1 cellular context compared by ENCODE assay signal in the genomic region with DNA sequence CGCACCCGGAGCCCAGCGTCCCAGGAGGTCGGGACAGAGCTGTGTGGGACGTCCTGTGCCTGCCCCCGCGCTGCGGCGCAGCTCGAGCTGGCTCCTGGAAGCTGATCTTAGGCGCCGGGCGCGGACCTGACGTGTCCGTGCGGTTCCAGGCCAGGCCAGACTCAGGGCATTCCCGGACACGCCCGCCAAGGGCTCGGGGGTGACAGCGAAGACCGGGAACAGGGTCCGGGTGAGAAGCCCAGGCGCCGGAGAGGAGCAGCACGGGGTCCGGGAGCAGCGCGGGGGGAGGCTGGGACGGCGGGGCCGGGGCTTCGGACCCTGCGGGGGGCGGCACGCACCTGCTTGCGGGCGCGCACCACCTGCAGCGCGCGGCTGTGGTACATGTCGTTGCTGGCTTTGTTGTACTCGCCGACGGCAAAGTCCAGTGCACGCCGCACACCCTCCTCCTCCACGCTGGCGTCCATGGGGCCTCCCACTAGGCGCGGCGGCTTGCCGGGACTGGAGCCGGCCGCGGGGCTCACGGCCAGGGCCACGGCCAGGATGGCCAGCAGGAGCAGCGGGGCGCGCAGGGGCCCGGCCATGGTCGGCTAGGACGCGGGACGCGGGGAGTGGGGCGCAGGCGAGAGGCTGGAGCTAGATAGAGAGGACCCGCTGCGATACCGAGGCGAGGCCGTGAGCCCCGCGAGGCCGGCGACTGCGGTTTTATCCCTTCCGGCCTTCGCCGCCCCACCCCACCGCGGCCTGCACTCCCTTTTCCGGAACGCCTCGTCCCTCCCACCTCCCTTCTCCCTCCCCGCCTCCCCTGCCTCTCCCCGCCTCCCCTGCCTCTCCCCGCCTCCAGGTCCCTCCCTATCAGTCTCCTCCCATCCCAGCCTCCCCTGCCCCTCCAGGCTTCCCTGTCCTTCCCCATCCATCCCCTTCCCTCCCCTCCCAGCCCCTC.
TF ChIP-seq lines count a peak whose summit lies in the region.

A gene with protein sequence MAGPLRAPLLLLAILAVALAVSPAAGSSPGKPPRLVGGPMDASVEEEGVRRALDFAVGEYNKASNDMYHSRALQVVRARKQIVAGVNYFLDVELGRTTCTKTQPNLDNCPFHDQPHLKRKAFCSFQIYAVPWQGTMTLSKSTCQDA (minus strand): TSS at position 674 of the 940 bp plus-strand sequence. CDS start 93 bp downstream, at position 581.

TF ChIP-seq in HepG2, 621 proteins besides CTCF, POLR2A, EP300 and RAD21 (continued from another document and continues in another):
- TF ChIP-seq, protein P1, sequence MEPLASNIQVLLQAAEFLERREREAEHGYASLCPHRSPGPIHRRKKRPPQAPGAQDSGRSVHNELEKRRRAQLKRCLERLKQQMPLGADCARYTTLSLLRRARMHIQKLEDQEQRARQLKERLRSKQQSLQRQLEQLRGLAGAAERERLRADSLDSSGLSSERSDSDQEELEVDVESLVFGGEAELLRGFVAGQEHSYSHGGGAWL (CRISPR knock-in tag; IDR thresholded peaks at IDR 0.05): peak; percentile 98
- TF ChIP-seq ZNF713 (CRISPR knock-in tag; IDR thresholded peaks at IDR 0.05) (no peak; the same call in 1 of the 2 replicates), ZNF670 (CRISPR knock-in tag; IDR thresholded peaks at IDR 0.05; ENCODE audit: borderline replicate concordance) (0 out of 2 replicates have a peak, but pooled peaks have one; percentile 73), FOSL2 (CRISPR knock-in tag; IDR thresholded peaks at IDR 0.05) (peak; percentile 39; the same call in 1 of the 2 replicates), TEAD2 (CRISPR knock-in tag; IDR thresholded peaks at IDR 0.05) (peak; percentile 85; the same call in 1 of the 2 replicates), AKAP8 (CRISPR knock-in tag; IDR thresholded peaks at IDR 0.05) (peak; percentile 89), ZNF557 (CRISPR knock-in tag; IDR thresholded peaks at IDR 0.05) (peak; percentile 93; the same call in 1 of the 2 replicates), JUNB (CRISPR knock-in tag; IDR thresholded peaks at IDR 0.05; ENCODE audit: borderline replicate concordance) (peak; percentile 68; the same call in 1 of the 2 replicates), TCF12 (IDR thresholded peaks at IDR 0.05) (no peak), TCF12 (CRISPR knock-in tag; IDR thresholded peaks at IDR 0.05) (no peak; the same call in 1 of the 2 replicates), ARNTL (CRISPR knock-in tag; IDR thresholded peaks at IDR 0.05) (peak; percentile 73), POLR2G (IDR thresholded peaks at IDR 0.05; ENCODE audit: low read depth, low read length) (peak; percentile 99), ZFP36L2 (CRISPR knock-in tag; IDR thresholded peaks at IDR 0.05) (no peak), HOXA9 (CRISPR knock-in tag; IDR thresholded peaks at IDR 0.05; ENCODE audit: borderline replicate concordance) (peak; percentile 94; the same call in 1 of the 2 replicates), ZNF326 (CRISPR knock-in tag; IDR thresholded peaks at IDR 0.05; ENCODE audit: borderline replicate concordance) (no peak), ZNF703 (CRISPR knock-in tag; IDR thresholded peaks at IDR 0.05; ENCODE audit: borderline replicate concordance) (0 out of 2 replicates have a peak, but pooled peaks have one; percentile 62), PRMT3 (CRISPR knock-in tag; IDR thresholded peaks at IDR 0.05; ENCODE audit: borderline replicate concordance, low read depth) (peak; percentile 70; the same call in 1 of the 2 replicates), REPIN1 (CRISPR knock-in tag; IDR thresholded peaks at IDR 0.05; ENCODE audit: borderline replicate concordance, low read depth) (peak; percentile 97), ZNF24 (IDR thresholded peaks at IDR 0.05) (no peak), PAWR (CRISPR knock-in tag; IDR thresholded peaks at IDR 0.05; ENCODE audit: borderline replicate concordance) (peak; percentile 88; the same call in 1 of the 2 replicates), LCORL (IDR thresholded peaks at IDR 0.05) (no peak), LCORL (CRISPR knock-in tag; IDR thresholded peaks at IDR 0.05) (peak; percentile 66), KLF16 (CRISPR knock-in tag; IDR thresholded peaks at IDR 0.05) (peak; percentile 81 to 84; a peak in 2 of 4 replicates), DNMT1 (CRISPR knock-in tag; IDR thresholded peaks at IDR 0.05) (peak; percentile 95), SKI (IDR thresholded peaks at IDR 0.05; ENCODE audit: partially characterized antibody) (peak; percentile 75), GLI4 (CRISPR knock-in tag; IDR thresholded peaks at IDR 0.05; ENCODE audit: borderline replicate concordance) (peak; percentile 99; the same call in 1 of the 2 replicates), POLR2AphosphoS5 (IDR thresholded peaks at IDR 0.05; ENCODE audit: low read depth, low read length) (peak; percentile 98), DMAP1 (CRISPR knock-in tag; IDR thresholded peaks at IDR 0.05) (peak; percentile 88), ZNF337 (CRISPR knock-in tag; IDR thresholded peaks at IDR 0.05; ENCODE audit: borderline replicate concordance, low read depth) (peak; percentile 75; the same call in 1 of the 2 replicates), ZNF205 (CRISPR knock-in tag; IDR thresholded peaks at IDR 0.05) (peak; percentile 56; the same call in 1 of the 2 replicates), ZNF83 (CRISPR knock-in tag; IDR thresholded peaks at IDR 0.05; ENCODE audit: borderline replicate concordance) (peak; percentile 80; the same call in 1 of the 2 replicates), ZBTB7B (CRISPR knock-in tag; IDR thresholded peaks at IDR 0.05) (peak; percentile 49; the same call in 1 of the 2 replicates), HIVEP1 (CRISPR knock-in tag; IDR thresholded peaks at IDR 0.05) (peak; percentile 56; the same call in 1 of the 2 replicates), MBNL3 (CRISPR knock-in tag; conservative IDR thresholded peaks at IDR 0.05) (no peak), RAD51 (IDR thresholded peaks at IDR 0.05; ENCODE audit: borderline replicate concordance) (no peak), NRL (CRISPR knock-in tag; IDR thresholded peaks at IDR 0.05; ENCODE audit: borderline replicate concordance) (peak; percentile 95)
- TF ChIP-seq, protein P2, sequence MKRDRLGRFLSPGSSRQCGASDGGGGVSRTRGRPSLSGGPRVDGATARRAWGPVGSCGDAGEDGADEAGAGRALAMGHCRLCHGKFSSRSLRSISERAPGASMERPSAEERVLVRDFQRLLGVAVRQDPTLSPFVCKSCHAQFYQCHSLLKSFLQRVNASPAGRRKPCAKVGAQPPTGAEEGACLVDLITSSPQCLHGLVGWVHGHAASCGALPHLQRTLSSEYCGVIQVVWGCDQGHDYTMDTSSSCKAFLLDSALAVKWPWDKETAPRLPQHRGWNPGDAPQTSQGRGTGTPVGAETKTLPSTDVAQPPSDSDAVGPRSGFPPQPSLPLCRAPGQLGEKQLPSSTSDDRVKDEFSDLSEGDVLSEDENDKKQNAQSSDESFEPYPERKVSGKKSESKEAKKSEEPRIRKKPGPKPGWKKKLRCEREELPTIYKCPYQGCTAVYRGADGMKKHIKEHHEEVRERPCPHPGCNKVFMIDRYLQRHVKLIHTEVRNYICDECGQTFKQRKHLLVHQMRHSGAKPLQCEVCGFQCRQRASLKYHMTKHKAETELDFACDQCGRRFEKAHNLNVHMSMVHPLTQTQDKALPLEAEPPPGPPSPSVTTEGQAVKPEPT (CRISPR knock-in tag; IDR thresholded peaks at IDR 0.05; ENCODE audit: low read depth): peak; percentile 75; the same call in 1 of the 2 replicates
- TF ChIP-seq, protein P3, sequence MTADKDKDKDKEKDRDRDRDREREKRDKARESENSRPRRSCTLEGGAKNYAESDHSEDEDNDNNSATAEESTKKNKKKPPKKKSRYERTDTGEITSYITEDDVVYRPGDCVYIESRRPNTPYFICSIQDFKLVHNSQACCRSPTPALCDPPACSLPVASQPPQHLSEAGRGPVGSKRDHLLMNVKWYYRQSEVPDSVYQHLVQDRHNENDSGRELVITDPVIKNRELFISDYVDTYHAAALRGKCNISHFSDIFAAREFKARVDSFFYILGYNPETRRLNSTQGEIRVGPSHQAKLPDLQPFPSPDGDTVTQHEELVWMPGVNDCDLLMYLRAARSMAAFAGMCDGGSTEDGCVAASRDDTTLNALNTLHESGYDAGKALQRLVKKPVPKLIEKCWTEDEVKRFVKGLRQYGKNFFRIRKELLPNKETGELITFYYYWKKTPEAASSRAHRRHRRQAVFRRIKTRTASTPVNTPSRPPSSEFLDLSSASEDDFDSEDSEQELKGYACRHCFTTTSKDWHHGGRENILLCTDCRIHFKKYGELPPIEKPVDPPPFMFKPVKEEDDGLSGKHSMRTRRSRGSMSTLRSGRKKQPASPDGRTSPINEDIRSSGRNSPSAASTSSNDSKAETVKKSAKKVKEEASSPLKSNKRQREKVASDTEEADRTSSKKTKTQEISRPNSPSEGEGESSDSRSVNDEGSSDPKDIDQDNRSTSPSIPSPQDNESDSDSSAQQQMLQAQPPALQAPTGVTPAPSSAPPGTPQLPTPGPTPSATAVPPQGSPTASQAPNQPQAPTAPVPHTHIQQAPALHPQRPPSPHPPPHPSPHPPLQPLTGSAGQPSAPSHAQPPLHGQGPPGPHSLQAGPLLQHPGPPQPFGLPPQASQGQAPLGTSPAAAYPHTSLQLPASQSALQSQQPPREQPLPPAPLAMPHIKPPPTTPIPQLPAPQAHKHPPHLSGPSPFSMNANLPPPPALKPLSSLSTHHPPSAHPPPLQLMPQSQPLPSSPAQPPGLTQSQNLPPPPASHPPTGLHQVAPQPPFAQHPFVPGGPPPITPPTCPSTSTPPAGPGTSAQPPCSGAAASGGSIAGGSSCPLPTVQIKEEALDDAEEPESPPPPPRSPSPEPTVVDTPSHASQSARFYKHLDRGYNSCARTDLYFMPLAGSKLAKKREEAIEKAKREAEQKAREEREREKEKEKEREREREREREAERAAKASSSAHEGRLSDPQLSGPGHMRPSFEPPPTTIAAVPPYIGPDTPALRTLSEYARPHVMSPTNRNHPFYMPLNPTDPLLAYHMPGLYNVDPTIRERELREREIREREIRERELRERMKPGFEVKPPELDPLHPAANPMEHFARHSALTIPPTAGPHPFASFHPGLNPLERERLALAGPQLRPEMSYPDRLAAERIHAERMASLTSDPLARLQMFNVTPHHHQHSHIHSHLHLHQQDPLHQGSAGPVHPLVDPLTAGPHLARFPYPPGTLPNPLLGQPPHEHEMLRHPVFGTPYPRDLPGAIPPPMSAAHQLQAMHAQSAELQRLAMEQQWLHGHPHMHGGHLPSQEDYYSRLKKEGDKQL (CRISPR knock-in tag; IDR thresholded peaks at IDR 0.05; ENCODE audit: low read depth): peak; percentile 72; the same call in 1 of the 2 replicates
- TF ChIP-seq, protein P4, sequence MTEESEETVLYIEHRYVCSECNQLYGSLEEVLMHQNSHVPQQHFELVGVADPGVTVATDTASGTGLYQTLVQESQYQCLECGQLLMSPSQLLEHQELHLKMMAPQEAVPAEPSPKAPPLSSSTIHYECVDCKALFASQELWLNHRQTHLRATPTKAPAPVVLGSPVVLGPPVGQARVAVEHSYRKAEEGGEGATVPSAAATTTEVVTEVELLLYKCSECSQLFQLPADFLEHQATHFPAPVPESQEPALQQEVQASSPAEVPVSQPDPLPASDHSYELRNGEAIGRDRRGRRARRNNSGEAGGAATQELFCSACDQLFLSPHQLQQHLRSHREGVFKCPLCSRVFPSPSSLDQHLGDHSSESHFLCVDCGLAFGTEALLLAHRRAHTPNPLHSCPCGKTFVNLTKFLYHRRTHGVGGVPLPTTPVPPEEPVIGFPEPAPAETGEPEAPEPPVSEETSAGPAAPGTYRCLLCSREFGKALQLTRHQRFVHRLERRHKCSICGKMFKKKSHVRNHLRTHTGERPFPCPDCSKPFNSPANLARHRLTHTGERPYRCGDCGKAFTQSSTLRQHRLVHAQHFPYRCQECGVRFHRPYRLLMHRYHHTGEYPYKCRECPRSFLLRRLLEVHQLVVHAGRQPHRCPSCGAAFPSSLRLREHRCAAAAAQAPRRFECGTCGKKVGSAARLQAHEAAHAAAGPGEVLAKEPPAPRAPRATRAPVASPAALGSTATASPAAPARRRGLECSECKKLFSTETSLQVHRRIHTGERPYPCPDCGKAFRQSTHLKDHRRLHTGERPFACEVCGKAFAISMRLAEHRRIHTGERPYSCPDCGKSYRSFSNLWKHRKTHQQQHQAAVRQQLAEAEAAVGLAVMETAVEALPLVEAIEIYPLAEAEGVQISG (CRISPR knock-in tag; IDR thresholded peaks at IDR 0.05): peak; percentile 97
- TF ChIP-seq, protein P5, sequence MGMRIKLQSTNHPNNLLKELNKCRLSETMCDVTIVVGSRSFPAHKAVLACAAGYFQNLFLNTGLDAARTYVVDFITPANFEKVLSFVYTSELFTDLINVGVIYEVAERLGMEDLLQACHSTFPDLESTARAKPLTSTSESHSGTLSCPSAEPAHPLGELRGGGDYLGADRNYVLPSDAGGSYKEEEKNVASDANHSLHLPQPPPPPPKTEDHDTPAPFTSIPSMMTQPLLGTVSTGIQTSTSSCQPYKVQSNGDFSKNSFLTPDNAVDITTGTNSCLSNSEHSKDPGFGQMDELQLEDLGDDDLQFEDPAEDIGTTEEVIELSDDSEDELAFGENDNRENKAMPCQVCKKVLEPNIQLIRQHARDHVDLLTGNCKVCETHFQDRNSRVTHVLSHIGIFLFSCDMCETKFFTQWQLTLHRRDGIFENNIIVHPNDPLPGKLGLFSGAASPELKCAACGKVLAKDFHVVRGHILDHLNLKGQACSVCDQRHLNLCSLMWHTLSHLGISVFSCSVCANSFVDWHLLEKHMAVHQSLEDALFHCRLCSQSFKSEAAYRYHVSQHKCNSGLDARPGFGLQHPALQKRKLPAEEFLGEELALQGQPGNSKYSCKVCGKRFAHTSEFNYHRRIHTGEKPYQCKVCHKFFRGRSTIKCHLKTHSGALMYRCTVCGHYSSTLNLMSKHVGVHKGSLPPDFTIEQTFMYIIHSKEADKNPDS (CRISPR knock-in tag; IDR thresholded peaks at IDR 0.05): peak; percentile 50; the same call in 1 of the 2 replicates
- TF ChIP-seq, protein P6, sequence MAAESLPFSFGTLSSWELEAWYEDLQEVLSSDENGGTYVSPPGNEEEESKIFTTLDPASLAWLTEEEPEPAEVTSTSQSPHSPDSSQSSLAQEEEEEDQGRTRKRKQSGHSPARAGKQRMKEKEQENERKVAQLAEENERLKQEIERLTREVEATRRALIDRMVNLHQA (CRISPR knock-in tag; IDR thresholded peaks at IDR 0.05): no peak
